In genomic region chr15:43376017-43376705, GRCh38 we compare ENCODE assay signal across 8 cellular contexts. TPM values are rescaled to one million over a fixed set of nuclear protein-coding genes. Genes with fewer than 3 reads are reported as not detected.
DNase-seq lines count a peak whose midpoint lies in the region; ATAC-seq and TF ChIP-seq lines count a peak whose summit lies in the region.

No MANE protein-coding gene starts in this region.

- ATAC-seq in activated CD8-positive, alpha-beta memory T cell treated with anti-CD3 and anti-CD28 coated beads, Interleukin-2, amount 10 ng/mL, durations not matched to agents 7 days and 5 days, result peak; percentile 56
- ATAC-seq in gastrocnemius medialis, result no peak

- intact Hi-C loops in spleen (cut with DNase I; ENCODE audit: low total_unique reads) (no loop called here), gastrocnemius medialis (cut with DNase I; ENCODE audit: low total_unique reads) (loop anchor here (5.0 kb wide), 1 partner anchor 136 kb away; no protein-coding TSS in a partner anchor)

- WGBS in spleen, 5 donors, result 73 to 83% (median 79%) methylated on average over 13 of the region's 13 CpGs

- peak; percentile 6 to 77 (median 65) for TF ChIP-seq CTCF in spleen (IDR thresholded peaks at IDR 0.05 in 8 of 11, conservative IDR thresholded peaks at IDR 0.05 in 3 of 11)
- TF ChIP-seq CTCF in gastrocnemius medialis (IDR thresholded peaks at IDR 0.05 in 4 of 5, conservative IDR thresholded peaks at IDR 0.05 in 1 of 5), result peak in 2 of 5 experiments; percentile 39 to 55

- peaks cover 24% of the 10 kb centered on the region for H3K4me1 Mint-ChIP-seq in activated CD8-positive, alpha-beta memory T cell treated with anti-CD3 and anti-CD28 coated beads, Interleukin-2, amount 10 ng/mL, durations not matched to agents 7 days and 5 days

- CTCF ChIA-PET in activated CD8-positive, alpha-beta memory T cell treated with anti-CD3 and anti-CD28 coated beads, Interleukin-2, amount 10 ng/mL, durations not matched to agents 7 days and 5 days (lab: Charles Lee), result interaction anchor here (0.7 to 1.7 kb wide), 16 partner anchors 10 to 670 kb away, joined by 3 to 7 read pairs (median 3); partner anchors contain the start of gene ELL3

- H3K27me3 ChIP-seq in spleen (replicated peaks in 1 of 7) (no peaks in the 10 kb centered on the region), gastrocnemius medialis (no peaks in the 10 kb centered on the region)

- H3K27ac Mint-ChIP-seq in activated CD8-positive, alpha-beta memory T cell treated with anti-CD3 and anti-CD28 coated beads, Interleukin-2, amount 10 ng/mL, durations not matched to agents 7 days and 5 days, result no peak overlapping the region

- no peak overlapping the region for H3K4me3 ChIP-seq in spleen
- H3K4me3 ChIP-seq in gastrocnemius medialis, result no peak overlapping the region

- DNase-seq in NCI-H82 (lab: John Stamatoyannopoulos, UW) (peak; percentile 71), NCI-H82 treated with DMSO at 0.1 percent for 48 hours (lab: John Stamatoyannopoulos, UW; ENCODE audit: unreplicated experiment) (no peak), Kasumi-1 (lab: John Stamatoyannopoulos, UW) (peak; percentile 7 to 9), fibroblast of the conjunctiva (ENCODE audit: low read depth) (peak; percentile 12), spleen (no peak), gastrocnemius medialis (no peak)
- DNase-seq in activated CD8-positive, alpha-beta memory T cell treated with anti-CD3 and anti-CD28 coated beads, Interleukin-2, amount 10 ng/mL, durations not matched to agents 7 days and 5 days, result peak; percentile 58
- no peak for DNase-seq in effector CD8-positive, alpha-beta T cell (lab: John Stamatoyannopoulos, UW)

- peaks cover 7 to 30% (median 22%) of the 10 kb centered on the region in 6 donors for H3K4me1 ChIP-seq in spleen
- H3K4me1 ChIP-seq in gastrocnemius medialis, result peaks cover 10 to 14% of the 10 kb centered on the region in 2 donors

- peaks cover 43% of the 10 kb centered on the region for H3K36me3 Mint-ChIP-seq in activated CD8-positive, alpha-beta memory T cell treated with anti-CD3 and anti-CD28 coated beads, Interleukin-2, amount 10 ng/mL, durations not matched to agents 7 days and 5 days

- no peak overlapping the region for H3K4me3 Mint-ChIP-seq in activated CD8-positive, alpha-beta memory T cell treated with anti-CD3 and anti-CD28 coated beads, Interleukin-2, amount 10 ng/mL, durations not matched to agents 7 days and 5 days

- H3K9me3 Mint-ChIP-seq in activated CD8-positive, alpha-beta memory T cell treated with anti-CD3 and anti-CD28 coated beads, Interleukin-2, amount 10 ng/mL, durations not matched to agents 7 days and 5 days (ENCODE audit: low read depth), result no peaks in the 10 kb centered on the region

- no peaks in the 10 kb centered on the region for H3K27me3 Mint-ChIP-seq in activated CD8-positive, alpha-beta memory T cell treated with anti-CD3 and anti-CD28 coated beads, Interleukin-2, amount 10 ng/mL, durations not matched to agents 7 days and 5 days

- H3K27ac ChIP-seq in spleen (no peak overlapping the region), gastrocnemius medialis (no peak overlapping the region)

- in situ Hi-C loops in gastrocnemius medialis (cut with MboI; ENCODE audit: low sequenced_read_pairs in 4 of 4), result no loop called here

- H3K9me3 ChIP-seq in spleen, result no peaks in the 10 kb centered on the region
- H3K9me3 ChIP-seq in gastrocnemius medialis, result no peaks in the 10 kb centered on the region

- H3K36me3 ChIP-seq in spleen (peaks cover 0 to 49% (median 14%) of the 10 kb centered on the region in 6 donors), gastrocnemius medialis (peaks cover 0 to 44% of the 10 kb centered on the region in 2 donors)

- TF ChIP-seq POLR2A in spleen (IDR thresholded peaks at IDR 0.05), result no peak
- no peak for TF ChIP-seq POLR2A in gastrocnemius medialis (IDR thresholded peaks at IDR 0.05)

RNA-seq across cellular contexts. Expression of gene TUBGCP4, which starts 5.3 kb away (rescaled TPM):
- total RNA-seq in activated CD8-positive, alpha-beta memory T cell treated with anti-CD3 and anti-CD28 coated beads, Interleukin-2, amount 10 ng/mL, durations not matched to agents 7 days and 5 days, result 10 to 100 TPM; 38.9 to 49.9 TPM
- total RNA-seq in spleen, result 10 to 100 TPM; 13.6 to 22.1 (median 19.0) TPM
- polyA plus RNA-seq in spleen, result 1 to 10 TPM; 2.5 to 4.3 (median 3.2) TPM
- 10 to 100 TPM; 13.6 to 16.1 (median 14.7) TPM for total RNA-seq in gastrocnemius medialis

RNA-seq across cellular contexts. Expression of gene ZSCAN29, which starts 5.3 kb away (rescaled TPM):
- 10 to 100 TPM; 31.2 to 34.7 TPM for total RNA-seq in activated CD8-positive, alpha-beta memory T cell treated with anti-CD3 and anti-CD28 coated beads, Interleukin-2, amount 10 ng/mL, durations not matched to agents 7 days and 5 days
- total RNA-seq in spleen (10 to 100 TPM; 21.2 to 33.4 (median 25.4) TPM), gastrocnemius medialis (10 to 100 TPM; 20.7 to 42.2 (median 25.1) TPM)
- 1 to 10 TPM; 4.6 to 7.9 (median 5.4) TPM for polyA plus RNA-seq in spleen

RNA-seq across cellular contexts. Expression of gene LCMT2, which starts 45.8 kb away (rescaled TPM):
- total RNA-seq in activated CD8-positive, alpha-beta memory T cell treated with anti-CD3 and anti-CD28 coated beads, Interleukin-2, amount 10 ng/mL, durations not matched to agents 7 days and 5 days, result 10 to 100 TPM in 1 of 2 experiments, 1 to 10 TPM in 1; 9.6 to 12.3 TPM
- total RNA-seq in spleen, result 1 to 10 TPM; 5.8 to 9.2 (median 7.3) TPM
- 1 to 10 TPM; 4.3 to 7.6 (median 5.7) TPM for polyA plus RNA-seq in spleen
- total RNA-seq in gastrocnemius medialis, result 1 to 10 TPM; 3.0 to 6.2 (median 5.3) TPM

Comparison
In these comparisons a context has a peak if more than half of its experiments do, and no peak if none do; other contexts are left out.
1. DNase-seq: peak in NCI-H82 (single experiment), Kasumi-1 (2 of 2), activated CD8-positive, alpha-beta memory T cell treated with anti-CD3 and anti-CD28 coated beads, Interleukin-2, amount 10 ng/mL, durations not matched to agents 7 days and 5 days (single experiment) and fibroblast of the conjunctiva (single experiment); none in NCI-H82 treated with DMSO at 0.1 percent for 48 hours (single experiment), spleen (single experiment), gastrocnemius medialis (0 of 2) and effector CD8-positive, alpha-beta T cell (single experiment).